Comparison of ENCODE assay signal across 8 cellular contexts in the genomic region with DNA sequence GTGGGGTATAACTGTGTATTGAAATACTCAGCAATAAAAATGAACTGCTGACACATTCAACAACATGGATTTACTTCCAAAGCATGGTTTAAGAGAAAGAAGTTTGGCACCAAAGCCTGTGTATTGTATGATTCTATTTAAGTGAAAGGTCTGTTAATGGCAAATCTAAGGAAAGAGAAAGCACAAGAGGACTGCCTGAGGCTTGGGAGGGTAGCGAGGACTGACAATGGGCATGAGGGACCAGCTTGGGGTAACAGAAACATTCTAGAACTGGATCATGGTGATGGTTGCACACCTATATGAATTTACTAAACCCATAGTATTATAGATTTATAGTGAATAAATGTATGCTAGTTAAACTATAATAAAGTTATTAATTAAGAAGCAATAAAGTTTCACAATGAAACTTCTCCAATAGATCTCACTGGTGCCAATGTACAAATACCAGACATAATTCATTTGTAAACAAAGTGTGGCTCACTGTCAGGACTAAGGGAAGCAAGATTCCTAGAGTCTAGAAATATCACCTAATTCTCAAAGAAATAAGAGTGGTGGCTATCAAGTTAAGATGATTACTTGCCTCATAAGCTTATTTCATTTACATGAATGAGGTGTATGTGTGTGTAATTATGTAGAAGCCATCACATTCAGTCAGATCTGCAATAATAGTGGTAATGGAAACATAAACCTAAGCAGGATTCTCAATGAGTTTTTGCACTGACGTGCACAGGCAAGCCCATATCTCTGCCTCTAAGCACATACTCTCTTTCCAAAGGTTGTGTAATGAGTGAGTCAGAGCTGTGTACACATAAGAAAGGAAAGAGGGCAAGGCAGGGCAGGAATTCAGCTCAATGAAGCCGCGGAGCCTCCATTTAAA.
DNase-seq lines count a peak whose midpoint lies in the region; ATAC-seq and TF ChIP-seq lines count a peak whose summit lies in the region.

No MANE protein-coding gene starts in this region.

- H3K9me3 ChIP-seq in esophagus (ENCODE audit: control insufficient read depth in 2 of 2, insufficient read depth in 1 of 2, low read depth in 1 of 2, low read length in 1 of 2) = no peaks in the 10 kb centered on the region

- DNase-seq in GM23338 (ENCODE audit: low spot score) (no peak), NCI-H2196 treated with DMSO at 0.1 percent for 48 hours (lab: John Stamatoyannopoulos, UW; ENCODE audit: unreplicated experiment) (peak; percentile 86), renal cortical epithelial cell (ENCODE audit: low read depth) (peak; percentile 68), KG1 (lab: John Stamatoyannopoulos, UW) (no peak), NOMO-1 treated with DMSO at 0.1 percent for 48 hours (lab: John Stamatoyannopoulos, UW; ENCODE audit: unreplicated experiment) (no peak)
- no peak for DNase-seq in effector memory CD8-positive, alpha-beta T cell
- DNase-seq in stimulated activated CD4-positive, alpha-beta T cell treated with anti-CD3 and anti-CD28 coated beads, Interleukin-4, amount 100 ng/mL, for 24 hours = no peak

- H3K27me3 ChIP-seq in GM23338 (ENCODE audit: insufficient read depth) (no peaks in the 10 kb centered on the region), esophagus (ENCODE audit: control insufficient read depth in 1 of 2, insufficient read depth in 2 of 2, low read length in 2 of 2) (no peaks in the 10 kb centered on the region)

- H3K27ac ChIP-seq in GM23338 (ENCODE audit: low read depth) = no peak overlapping the region
- H3K27ac ChIP-seq in esophagus (ENCODE audit: low read depth in 2 of 2, low read length in 1 of 2) = peak overlapping the region; percentile 57 to 73

- peaks cover 22% of the 10 kb centered on the region for H3K4me1 Mint-ChIP-seq in GM23338
- H3K4me1 Mint-ChIP-seq in effector memory CD8-positive, alpha-beta T cell (ENCODE audit: low read depth in 2 of 2) = no peaks in the 10 kb centered on the region

- H3K4me2 ChIP-seq in GM23338 = no peak overlapping the region

- H3K9me3 Mint-ChIP-seq in GM23338 = peaks cover 25% of the 10 kb centered on the region
- H3K9me3 Mint-ChIP-seq in effector memory CD8-positive, alpha-beta T cell = peaks cover 5 to 24% of the 10 kb centered on the region in 2 donors

- no peaks in the 10 kb centered on the region for H3K79me2 ChIP-seq in GM23338 (replicated peaks; ENCODE audit: insufficient read depth)

- peaks cover 22% of the 10 kb centered on the region; the same call in 2 of the 3 replicates for H3K36me3 Mint-ChIP-seq in GM23338 (ENCODE audit: low read depth)
- no peaks in the 10 kb centered on the region for H3K36me3 Mint-ChIP-seq in effector memory CD8-positive, alpha-beta T cell (ENCODE audit: insufficient read depth)

- H3K4me1 ChIP-seq in GM23338 (ENCODE audit: insufficient read depth) (peaks cover 15% of the 10 kb centered on the region), esophagus (ENCODE audit: control insufficient read depth in 2 of 2, insufficient read depth in 2 of 2, low read length in 1 of 2) (no peaks in the 10 kb centered on the region)

- ATAC-seq in GM23338 = no peak
- no peak for ATAC-seq in effector memory CD8-positive, alpha-beta T cell (replicated peaks)

- H3K4me3 ChIP-seq in GM23338 = no peak overlapping the region
- H3K4me3 ChIP-seq in esophagus (ENCODE audit: low read depth in 1 of 2, low read length in 2 of 2) = no peak overlapping the region

- H3K9me2 ChIP-seq in GM23338 (ENCODE audit: insufficient read depth) = 0 out of 2 replicates have a peak, but pooled peaks cover 4% of the 10 kb centered on the region

- H3K36me3 ChIP-seq in GM23338 (ENCODE audit: insufficient read depth) (peaks cover 10% of the 10 kb centered on the region; the same call in 1 of the 2 replicates), esophagus (ENCODE audit: control insufficient read depth in 2 of 2, insufficient read depth in 2 of 2, low read length in 1 of 2) (no peaks in the 10 kb centered on the region)

- no peak for TF ChIP-seq CTCF in GM23338 (conservative IDR thresholded peaks at IDR 0.05; ENCODE audit: low read depth in 2 of 2)

- 37 to 41% methylated on average over 4 of the region's 4 CpGs for WGBS in esophagus, 2 donors

- no peak overlapping the region for H3K27ac Mint-ChIP-seq in GM23338
- no peak overlapping the region for H3K27ac Mint-ChIP-seq in effector memory CD8-positive, alpha-beta T cell

- H3K27me3 Mint-ChIP-seq in GM23338 (ENCODE audit: insufficient read depth, low read depth, poor library complexity) = no peaks in the 10 kb centered on the region
- no peaks in the 10 kb centered on the region for H3K27me3 Mint-ChIP-seq in effector memory CD8-positive, alpha-beta T cell

- H2AFZ ChIP-seq in GM23338 = peak overlapping the region; percentile 49; the same call in 1 of the 2 replicates

- no peaks in the 10 kb centered on the region for H4K20me1 ChIP-seq in GM23338 (replicated peaks; ENCODE audit: insufficient read depth)

- H3F3A ChIP-seq in GM23338 (replicated peaks; ENCODE audit: low read depth) = no peaks in the 10 kb centered on the region

- no peak overlapping the region for H3K4me3 Mint-ChIP-seq in GM23338
- no peak overlapping the region for H3K4me3 Mint-ChIP-seq in effector memory CD8-positive, alpha-beta T cell

TF ChIP-seq in GM23338, 12 proteins besides CTCF, POLR2A, EP300 and RAD21 (continues in another document):
- no peak for TF ChIP-seq POLR2AphosphoS5 (IDR thresholded peaks at IDR 0.05; ENCODE audit: low read depth)
- TF ChIP-seq CREB1 (CRISPR knock-in tag; IDR thresholded peaks at IDR 0.05; ENCODE audit: low read depth) = no peak
- TF ChIP-seq, protein P1, sequence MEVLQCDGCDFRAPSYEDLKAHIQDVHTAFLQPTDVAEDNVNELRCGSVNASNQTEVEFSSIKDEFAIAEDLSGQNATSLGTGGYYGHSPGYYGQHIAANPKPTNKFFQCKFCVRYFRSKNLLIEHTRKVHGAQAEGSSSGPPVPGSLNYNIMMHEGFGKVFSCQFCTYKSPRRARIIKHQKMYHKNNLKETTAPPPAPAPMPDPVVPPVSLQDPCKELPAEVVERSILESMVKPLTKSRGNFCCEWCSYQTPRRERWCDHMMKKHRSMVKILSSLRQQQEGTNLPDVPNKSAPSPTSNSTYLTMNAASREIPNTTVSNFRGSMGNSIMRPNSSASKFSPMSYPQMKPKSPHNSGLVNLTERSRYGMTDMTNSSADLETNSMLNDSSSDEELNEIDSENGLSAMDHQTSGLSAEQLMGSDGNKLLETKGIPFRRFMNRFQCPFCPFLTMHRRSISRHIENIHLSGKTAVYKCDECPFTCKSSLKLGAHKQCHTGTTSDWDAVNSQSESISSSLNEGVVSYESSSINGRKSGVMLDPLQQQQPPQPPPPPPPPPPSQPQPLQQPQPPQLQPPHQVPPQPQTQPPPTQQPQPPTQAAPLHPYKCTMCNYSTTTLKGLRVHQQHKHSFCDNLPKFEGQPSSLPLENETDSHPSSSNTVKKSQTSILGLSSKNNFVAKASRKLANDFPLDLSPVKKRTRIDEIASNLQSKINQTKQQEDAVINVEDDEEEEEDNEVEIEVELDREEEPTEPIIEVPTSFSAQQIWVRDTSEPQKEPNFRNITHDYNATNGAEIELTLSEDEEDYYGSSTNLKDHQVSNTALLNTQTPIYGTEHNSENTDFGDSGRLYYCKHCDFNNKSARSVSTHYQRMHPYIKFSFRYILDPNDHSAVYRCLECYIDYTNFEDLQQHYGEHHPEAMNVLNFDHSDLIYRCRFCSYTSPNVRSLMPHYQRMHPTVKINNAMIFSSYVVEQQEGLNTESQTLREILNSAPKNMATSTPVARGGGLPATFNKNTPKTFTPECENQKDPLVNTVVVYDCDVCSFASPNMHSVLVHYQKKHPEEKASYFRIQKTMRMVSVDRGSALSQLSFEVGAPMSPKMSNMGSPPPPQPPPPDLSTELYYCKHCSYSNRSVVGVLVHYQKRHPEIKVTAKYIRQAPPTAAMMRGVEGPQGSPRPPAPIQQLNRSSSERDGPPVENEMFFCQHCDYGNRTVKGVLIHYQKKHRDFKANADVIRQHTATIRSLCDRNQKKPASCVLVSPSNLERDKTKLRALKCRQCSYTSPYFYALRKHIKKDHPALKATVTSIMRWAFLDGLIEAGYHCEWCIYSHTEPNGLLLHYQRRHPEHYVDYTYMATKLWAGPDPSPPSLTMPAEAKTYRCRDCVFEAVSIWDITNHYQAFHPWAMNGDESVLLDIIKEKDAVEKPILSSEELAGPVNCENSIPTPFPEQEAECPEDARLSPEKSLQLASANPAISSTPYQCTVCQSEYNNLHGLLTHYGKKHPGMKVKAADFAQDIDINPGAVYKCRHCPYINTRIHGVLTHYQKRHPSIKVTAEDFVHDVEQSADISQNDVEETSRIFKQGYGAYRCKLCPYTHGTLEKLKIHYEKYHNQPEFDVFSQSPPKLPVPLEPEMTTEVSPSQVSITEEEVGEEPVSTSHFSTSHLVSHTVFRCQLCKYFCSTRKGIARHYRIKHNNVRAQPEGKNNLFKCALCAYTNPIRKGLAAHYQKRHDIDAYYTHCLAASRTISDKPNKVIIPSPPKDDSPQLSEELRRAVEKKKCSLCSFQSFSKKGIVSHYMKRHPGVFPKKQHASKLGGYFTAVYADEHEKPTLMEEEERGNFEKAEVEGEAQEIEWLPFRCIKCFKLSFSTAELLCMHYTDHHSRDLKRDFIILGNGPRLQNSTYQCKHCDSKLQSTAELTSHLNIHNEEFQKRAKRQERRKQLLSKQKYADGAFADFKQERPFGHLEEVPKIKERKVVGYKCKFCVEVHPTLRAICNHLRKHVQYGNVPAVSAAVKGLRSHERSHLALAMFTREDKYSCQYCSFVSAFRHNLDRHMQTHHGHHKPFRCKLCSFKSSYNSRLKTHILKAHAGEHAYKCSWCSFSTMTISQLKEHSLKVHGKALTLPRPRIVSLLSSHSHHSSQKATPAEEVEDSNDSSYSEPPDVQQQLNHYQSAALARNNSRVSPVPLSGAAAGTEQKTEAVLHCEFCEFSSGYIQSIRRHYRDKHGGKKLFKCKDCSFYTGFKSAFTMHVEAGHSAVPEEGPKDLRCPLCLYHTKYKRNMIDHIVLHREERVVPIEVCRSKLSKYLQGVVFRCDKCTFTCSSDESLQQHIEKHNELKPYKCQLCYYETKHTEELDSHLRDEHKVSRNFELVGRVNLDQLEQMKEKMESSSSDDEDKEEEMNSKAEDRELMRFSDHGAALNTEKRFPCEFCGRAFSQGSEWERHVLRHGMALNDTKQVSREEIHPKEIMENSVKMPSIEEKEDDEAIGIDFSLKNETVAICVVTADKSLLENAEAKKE (CRISPR knock-in tag; IDR thresholded peaks at IDR 0.05) = no peak
- no peak for TF ChIP-seq JUNB (IDR thresholded peaks at IDR 0.05; ENCODE audit: unreplicated experiment)

Comparison
In these comparisons a context has a peak if more than half of its experiments do, and no peak if none do; other contexts are left out.
1. DNase-seq: peak in NCI-H2196 treated with DMSO at 0.1 percent for 48 hours (single experiment) and renal cortical epithelial cell (single experiment); none in GM23338 (single experiment), effector memory CD8-positive, alpha-beta T cell (0 of 3), stimulated activated CD4-positive, alpha-beta T cell treated with anti-CD3 and anti-CD28 coated beads, Interleukin-4, amount 100 ng/mL, for 24 hours (single experiment), KG1 (single experiment) and NOMO-1 treated with DMSO at 0.1 percent for 48 hours (single experiment).